20 cellular contexts compared by ENCODE assay signal in the genomic region with DNA sequence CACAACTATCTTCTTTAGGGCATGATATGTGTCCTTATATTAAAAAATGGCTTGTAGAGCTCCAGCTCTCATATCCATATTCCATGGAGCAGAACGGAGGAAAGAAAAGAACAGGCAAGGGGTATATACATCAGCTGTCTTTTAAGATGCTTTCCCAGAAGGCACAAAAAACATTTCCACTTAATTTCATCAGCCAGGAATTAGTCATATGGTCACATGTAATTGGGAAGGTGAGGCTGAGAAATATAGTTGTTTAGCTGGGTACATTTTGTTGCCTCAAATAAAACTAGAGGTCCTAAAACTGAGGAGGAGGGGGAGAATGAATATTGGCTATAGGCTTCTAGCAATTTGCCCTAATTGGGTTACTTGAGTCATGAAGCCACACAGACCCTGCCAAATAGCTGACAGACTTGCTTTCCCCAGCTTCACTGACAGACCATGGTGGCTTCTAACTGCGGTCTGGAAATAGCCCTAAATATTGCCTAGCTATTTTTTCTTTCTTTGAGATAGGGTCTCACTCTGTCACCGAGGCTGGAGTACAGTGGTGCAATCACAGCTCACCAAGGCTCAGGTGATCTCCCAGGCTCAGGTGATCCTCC. TPM values are rescaled to one million over a fixed set of nuclear protein-coding genes. Genes with fewer than 3 reads are reported as not detected.
DNase-seq lines count a peak whose midpoint lies in the region; ATAC-seq, FAIRE-seq and TF ChIP-seq lines count a peak whose summit lies in the region.
"Had no signal": no experiment of that assay in that cellular context is flagged by ENCODE, and none has a peak within 500 bp of the region (broad histone marks: within the 10 kb centered on the region; RNA-seq: fewer than 3 reads in every experiment).

No MANE protein-coding gene starts in this region.

- CTCF ChIA-PET in mammary epithelial cell (lab: Charles Lee; ENCODE audit: low non-redundant PET): interaction anchor here (0.5 to 0.7 kb wide), 2 partner anchors 183 to 534 kb away, joined by 4 to 5 read pairs; no protein-coding TSS in a partner anchor

- dilution Hi-C loops in mammary epithelial cell (cut with HindIII; ENCODE audit: low sequenced_read_pairs): no loop called here
- dilution Hi-C loops in keratinocyte (cut with MboI; ENCODE audit: extremely low pct_ligation_motif_present, low sequenced_read_pairs): no loop called here

- H4K20me1 ChIP-seq in mammary epithelial cell (ENCODE audit: insufficient read depth, low read length): no peaks in the 10 kb centered on the region
- H4K20me1 ChIP-seq in keratinocyte (ENCODE audit: control insufficient read depth, extremely low read depth, insufficient read depth, low read length): no peaks in the 10 kb centered on the region
- H4K20me1 ChIP-seq: BLaER1 treated with 17β-estradiol and CSF1 and Interleukin-3, amounts not matched to agents 10 nM and 100 nM had no signal

- no peak for ATAC-seq in GM21825 (IDR thresholded peaks at IDR 0.05; ENCODE audit: unreplicated experiment)
- no peak for ATAC-seq in HG03095 (IDR thresholded peaks at IDR 0.05; ENCODE audit: unreplicated experiment)
- ATAC-seq: left colon, psoas muscle had no signal

- BruUV-seq in mammary epithelial cell (replicated peaks; lab: Mats Ljungman, UMichigan): TSS peak; percentile 71

- H3K9me3 ChIP-seq in mammary epithelial cell (replicated peaks; ENCODE audit: insufficient read depth, low read length): no peaks in the 10 kb centered on the region
- H3K9me3 ChIP-seq in keratinocyte (ENCODE audit: control insufficient read depth, low read depth, low read length): no peaks in the 10 kb centered on the region
- no peaks in the 10 kb centered on the region for H3K9me3 ChIP-seq in Peyer's patch
- H3K9me3 ChIP-seq: psoas muscle had no signal

- in situ Hi-C loops in mammary epithelial cell (cut with MboI; ENCODE audit: low sequenced_read_pairs in 2 of 2): loop anchor here (5.0 to 25.0 kb wide), 2 partner anchors 507 to 712 kb away; no protein-coding TSS in a partner anchor

- FAIRE-seq in keratinocyte (lab: Jason Lieb, UNC): no peak
- no peak for FAIRE-seq in frontal cortex (lab: Jason Lieb, UNC)
- FAIRE-seq: G401.6 had no signal

- H3K27me3 ChIP-seq in mammary epithelial cell (ENCODE audit: insufficient read depth, low read length) (no peaks in the 10 kb centered on the region), keratinocyte (ENCODE audit: control insufficient read depth, extremely low read depth, insufficient read depth, low read length) (no peaks in the 10 kb centered on the region), Peyer's patch (no peaks in the 10 kb centered on the region)
- H3K27me3 ChIP-seq: BLaER1 treated with 17β-estradiol and CSF1 and Interleukin-3, amounts not matched to agents 10 nM and 100 nM had no signal

- no peaks in the 10 kb centered on the region for H3K79me2 ChIP-seq in mammary epithelial cell (ENCODE audit: insufficient read depth, low read length)
- no peaks in the 10 kb centered on the region for H3K79me2 ChIP-seq in keratinocyte (ENCODE audit: control insufficient read depth, insufficient read depth, low read length)

- H3K9me1 ChIP-seq in keratinocyte (ENCODE audit: control insufficient read depth, extremely low read depth, insufficient read depth, low read length): no peaks in the 10 kb centered on the region

- no peak overlapping the region for H2AFZ ChIP-seq in mammary epithelial cell (ENCODE audit: low read depth, low read length)
- no peak overlapping the region for H2AFZ ChIP-seq in keratinocyte (ENCODE audit: control insufficient read depth, low read length)

- H3K9ac ChIP-seq in mammary epithelial cell (ENCODE audit: insufficient read depth, low read length) (no peak overlapping the region), keratinocyte (ENCODE audit: control insufficient read depth, extremely low read depth, insufficient read depth, low read length) (no peak overlapping the region)
- H3K9ac ChIP-seq: BLaER1 treated with 17β-estradiol and CSF1 and Interleukin-3, amounts not matched to agents 10 nM and 100 nM had no signal

- no peak overlapping the region for H3K4me3 ChIP-seq in mammary epithelial cell (replicated peaks in 1 of 3; ENCODE audit: insufficient read depth in 1 of 3, low read depth in 2 of 3, low read length in 3 of 3)
- H3K4me3 ChIP-seq in keratinocyte (ENCODE audit: control insufficient read depth in 2 of 3, extremely low read depth in 1 of 3, insufficient read depth in 2 of 3, low read depth in 1 of 3, low read length in 3 of 3): no peak overlapping the region
- H3K4me3 ChIP-seq in Peyer's patch: no peak overlapping the region
- H3K4me3 ChIP-seq: BLaER1 treated with 17β-estradiol and CSF1 and Interleukin-3, amounts not matched to agents 10 nM and 100 nM; psoas muscle had no signal

- peaks cover 18% of the 10 kb centered on the region for H3K4me1 ChIP-seq in mammary epithelial cell (ENCODE audit: insufficient read depth, low read length)
- H3K4me1 ChIP-seq in keratinocyte (ENCODE audit: control insufficient read depth, extremely low read depth, insufficient read depth, low read length): peaks cover 18% of the 10 kb centered on the region
- H3K4me1 ChIP-seq in Peyer's patch: peaks cover 0 to 7% (median 0%) of the 10 kb centered on the region in 4 donors
- H3K4me1 ChIP-seq: psoas muscle had no signal

- DNase-seq in EH (ENCODE audit: low read depth) (peak; percentile 44), NCI-H460 (ENCODE audit: extremely low read depth, low read depth) (peak; percentile 60), mammary epithelial cell (no peak), keratinocyte (ENCODE audit: low read depth, low spot score) (no peak), frontal cortex (ENCODE audit: low spot score in 2 of 2) (no peak), Peyer's patch (no peak)
- DNase-seq: activated CD4-positive, alpha-beta T cell treated with anti-CD3 and anti-CD28 coated beads, Interleukin-2, amount 50 U/mL, for 1 hour; activated naive CD4-positive, alpha-beta T cell; anterior cingulate cortex; left colon; MM.1S; NCI-H187 treated with DMSO at 0.1 percent for 48 hours; NCI-H345; NK-92 treated with Interleukin-12 subunit alpha and Interleukin-12 subunit beta, amount 100 ng/mL, for 24 hours; psoas muscle; SW 1271 had no signal

- TF ChIP-seq CTCF in mammary epithelial cell (conservative IDR thresholded peaks at IDR 0.05 in 1 of 2, IDR thresholded peaks at IDR 0.05 in 1 of 2; ENCODE audit: extremely low read depth in 1 of 2, insufficient read depth in 1 of 2, low read depth in 1 of 2, low read length in 2 of 2) (no peak), keratinocyte (optimal IDR thresholded peaks at IDR 0.05 in 1 of 3, IDR thresholded peaks at IDR 0.05 in 1 of 3, conservative IDR thresholded peaks at IDR 0.05 in 1 of 3; ENCODE audit: extremely low read depth in 1 of 3, insufficient read depth in 2 of 3, low read length in 3 of 3) (no peak), Peyer's patch (IDR thresholded peaks at IDR 0.05) (no peak)

- no peak for TF ChIP-seq POLR2A in Peyer's patch (IDR thresholded peaks at IDR 0.05)

- no peak overlapping the region for H3K27ac ChIP-seq in mammary epithelial cell (ENCODE audit: insufficient read depth, low read depth, low read length)
- H3K27ac ChIP-seq in keratinocyte (ENCODE audit: control insufficient read depth, insufficient read depth, low read length): peak overlapping the region; percentile 65
- no peak overlapping the region for H3K27ac ChIP-seq in Peyer's patch
- H3K27ac ChIP-seq: BLaER1 treated with 17β-estradiol and CSF1 and Interleukin-3, amounts not matched to agents 10 nM and 100 nM; psoas muscle had no signal

- no peak overlapping the region for H3K4me2 ChIP-seq in mammary epithelial cell (ENCODE audit: insufficient read depth, low read depth, low read length)
- H3K4me2 ChIP-seq in keratinocyte (ENCODE audit: control insufficient read depth, extremely low read depth, insufficient read depth, low read depth, low read length): no peak overlapping the region
- H3K4me2 ChIP-seq: BLaER1 treated with 17β-estradiol and CSF1 and Interleukin-3, amounts not matched to agents 10 nM and 100 nM had no signal

- WGBS in mammary epithelial cell (ENCODE audit: low coverage, missing lambda C conversion rate): 92% methylated on average over 3 of the region's 3 CpGs

- no peaks in the 10 kb centered on the region for H3K36me3 ChIP-seq in mammary epithelial cell (ENCODE audit: insufficient read depth, low read length)
- H3K36me3 ChIP-seq in keratinocyte (ENCODE audit: control insufficient read depth in 2 of 2, extremely low read depth in 1 of 2, insufficient read depth in 2 of 2, low read length in 2 of 2): peaks cover 0 to 3% of the 10 kb centered on the region in 2 experiments
- H3K36me3 ChIP-seq in Peyer's patch: no peaks in the 10 kb centered on the region

- intact Hi-C loops in mammary epithelial cell (cut with micrococcal nuclease): no loop called here

RNA-seq across cellular contexts. Expression of a gene that starts 20.0 kb away (rescaled TPM):
- total RNA-seq in NCI-H460 (2014; rRNA removed; shearing (Covaris generic)): 43.1 and 45.3 TPM in 2 replicates
- polyA plus RNA-seq in NCI-H460 (2014; cell fraction: nucleus; rRNA removed): 25.0 and 37.6 TPM in 2 replicates
- total RNA-seq in mammary epithelial cell: 10 to 100 TPM; 20.4 to 23.2 TPM
- 13.0 TPM for polyA plus RNA-seq in mammary epithelial cell
- polyA minus RNA-seq in mammary epithelial cell: 0.78 TPM
- 11.4 to 17.4 TPM (median 12.6 TPM) in 3 replicates for polyA plus RNA-seq in keratinocyte
- 6.3 TPM for polyA plus RNA-seq in keratinocyte (2011; ENCODE audit: low read depth)
- polyA plus RNA-seq in keratinocyte (2011; cell fraction: cytosol; rRNA removed): 11.9 and 19.3 TPM in 2 replicates
- polyA plus RNA-seq in keratinocyte (2011; cell fraction: nucleus; rRNA removed): 11.2 and 11.3 TPM in 2 replicates
- polyA plus RNA-seq in keratinocyte (2012; ENCODE audit: low replicate concordance): 16.0 TPM in 2 replicates
- 10.9 to 12.2 TPM (median 11.1 TPM) in 3 replicates for polyA minus RNA-seq in keratinocyte
- polyA minus RNA-seq in keratinocyte (2011; cell fraction: cytosol; rRNA and poly(A)+ RNA removed): 24.0 TPM
- 9.2 and 11.0 TPM in 2 replicates for polyA minus RNA-seq in keratinocyte (2011; cell fraction: nucleus; rRNA and poly(A)+ RNA removed)
- total RNA-seq in frontal cortex: 14.3 TPM
- 10 to 100 TPM in 3 of 4 donors, 1 to 10 TPM in 1; 8.3 to 58.2 (median 26.8) TPM for total RNA-seq in Peyer's patch

RNA-seq across cellular contexts. Expression of a gene that starts 20.1 kb away (rescaled TPM):
- 16.6 and 20.2 TPM in 2 replicates for total RNA-seq in NCI-H460 (2014; rRNA removed; shearing (Covaris generic))
- polyA plus RNA-seq in NCI-H460 (2014; cell fraction: nucleus; rRNA removed): 14.7 and 18.4 TPM in 2 replicates
- total RNA-seq in mammary epithelial cell (10 to 100 TPM; 11.0 to 11.2 TPM), frontal cortex (13.9 TPM), Peyer's patch (10 to 100 TPM in 3 of 4 donors, 1 to 10 TPM in 1; 7.4 to 18.8 (median 14.6) TPM)
- polyA plus RNA-seq in mammary epithelial cell (3.6 TPM), keratinocyte (6.9 to 9.9 TPM (median 7.0 TPM) in 3 replicates)
- polyA minus RNA-seq in mammary epithelial cell (1.2 TPM), keratinocyte (1.5 to 6.8 TPM (median 2.9 TPM) in 3 replicates)
- polyA plus RNA-seq in keratinocyte (2011; ENCODE audit: low read depth): 7.0 TPM
- 4.9 and 7.5 TPM in 2 replicates for polyA plus RNA-seq in keratinocyte (2011; cell fraction: cytosol; rRNA removed)
- polyA plus RNA-seq in keratinocyte (2011; cell fraction: nucleus; rRNA removed): 10.0 and 14.2 TPM in 2 replicates
- polyA plus RNA-seq in keratinocyte (2012; ENCODE audit: low replicate concordance): 6.1 and 6.4 TPM in 2 replicates
- 3.1 TPM for polyA minus RNA-seq in keratinocyte (2011; cell fraction: cytosol; rRNA and poly(A)+ RNA removed)
- 4.0 and 7.7 TPM in 2 replicates for polyA minus RNA-seq in keratinocyte (2011; cell fraction: nucleus; rRNA and poly(A)+ RNA removed)

Comparison
In these comparisons a context has a peak if more than half of its experiments do, and no peak if none do; other contexts are left out.
1. DNase-seq: peak in EH (single experiment) and NCI-H460 (single experiment); none in mammary epithelial cell (single experiment), keratinocyte (single experiment), frontal cortex (0 of 2) and Peyer's patch (0 of 3).